In genomic region chr9:137303893-137304382, GRCh38 we compare ENCODE assay signal across 15 cellular contexts. TPM values are rescaled to one million over a fixed set of nuclear protein-coding genes. Genes with fewer than 3 reads are reported as not detected.
DNase-seq lines count a peak whose midpoint lies in the region; ATAC-seq and TF ChIP-seq lines count a peak whose summit lies in the region.
"Had no signal": no experiment of that assay in that cellular context is flagged by ENCODE, and none has a peak within 500 bp of the region (broad histone marks: within the 10 kb centered on the region; RNA-seq: fewer than 3 reads in every experiment).

No MANE protein-coding gene starts in this region.

- H4K5ac ChIP-seq in H9 (ENCODE audit: insufficient read length, low read depth, low read length): no peak overlapping the region

- H3K56ac ChIP-seq in H9 (ENCODE audit: insufficient read length, low read depth, low read length): no peak overlapping the region

- H3K79me2 ChIP-seq in H9 (ENCODE audit: insufficient read depth, low read length) (no peaks in the 10 kb centered on the region), osteoblast (ENCODE audit: insufficient read depth, low read length) (no peaks in the 10 kb centered on the region)

- no peak overlapping the region for H2BK20ac ChIP-seq in H9 (ENCODE audit: low read depth, low read length, poor library complexity, severe bottlenecking)

- DNase-seq in BE2C (peak; percentile 11), H9 (peak; percentile 31), epidermal melanocyte (ENCODE audit: insufficient read length, low spot score) (peak; percentile 51), osteoblast (ENCODE audit: insufficient read length, low spot score, missing footprints) (peak; percentile 80), osteocyte (ENCODE audit: extremely low spot score, unreplicated experiment) (no peak), HuH-7.5 (ENCODE audit: low spot score) (no peak)
- DNase-seq: effector CD4-positive, alpha-beta T cell; NCI-H146; NCI-H524 treated with DMSO at 0.1 percent for 48 hours; stimulated activated CD4-positive, alpha-beta T cell treated with anti-CD3 and anti-CD28 coated beads, Interleukin-2, amount 100 ng/mL, for 48 hours; stomach had no signal

- no peaks in the 10 kb centered on the region for H3K9me3 ChIP-seq in BE2C
- no peaks in the 10 kb centered on the region for H3K9me3 ChIP-seq in H9 (ENCODE audit: control insufficient read depth, low read depth, low read length)
- H3K9me3 ChIP-seq in osteoblast (ENCODE audit: low read depth, low read length): no peaks in the 10 kb centered on the region
- H3K9me3 ChIP-seq: gastroesophageal sphincter, stomach had no signal

- TF ChIP-seq CTCF in BE2C (IDR thresholded peaks at IDR 0.05; ENCODE audit: low read depth, low read length): no peak
- no peak for TF ChIP-seq CTCF in H9 (conservative IDR thresholded peaks at IDR 0.05)
- no peak for TF ChIP-seq CTCF in osteoblast (IDR thresholded peaks at IDR 0.05; ENCODE audit: extremely low read depth, low read depth, low read length)
- no peak for TF ChIP-seq CTCF in osteocyte (IDR thresholded peaks at IDR 0.05)

- H3K27me3 ChIP-seq in BE2C (no peaks in the 10 kb centered on the region), H9 (ENCODE audit: insufficient read depth, low read length) (no peaks in the 10 kb centered on the region; the same call in 1 of the 2 replicates), osteoblast (ENCODE audit: insufficient read depth, low read length) (peaks cover 22% of the 10 kb centered on the region)

- peaks cover 17 to 39% of the 10 kb centered on the region in 2 experiments for H3K4me1 Mint-ChIP-seq in H9
- peaks cover 15% of the 10 kb centered on the region for H3K4me1 Mint-ChIP-seq in osteocyte (ENCODE audit: unreplicated experiment)

- no peak overlapping the region for H3K4ac ChIP-seq in H9 (ENCODE audit: low read depth, low read length)

- H3K4me2 ChIP-seq in H9 (ENCODE audit: insufficient read depth, insufficient read length, low read length) (no peak overlapping the region), osteoblast (ENCODE audit: insufficient read depth, low read length) (no peak overlapping the region)

- H4K8ac ChIP-seq in H9 (replicated peaks; ENCODE audit: insufficient read length, low read depth, low read length): no peak overlapping the region

- H3T11ph ChIP-seq in H9 (ENCODE audit: low read length): no peak overlapping the region

- no peak overlapping the region for H3K9ac ChIP-seq in H9 (ENCODE audit: extremely low read depth, insufficient read length, low read length)

- no peak overlapping the region for H3K23ac ChIP-seq in H9 (ENCODE audit: insufficient read length, low read depth, low read length)

- H3K23me2 ChIP-seq in H9 (ENCODE audit: insufficient read length, low read depth, low read length, poor library complexity, severe bottlenecking): peaks cover 5% of the 10 kb centered on the region

- no peak overlapping the region for H3K18ac ChIP-seq in H9 (ENCODE audit: insufficient read length, low read depth, low read length)

- no peak overlapping the region for H2BK15ac ChIP-seq in H9 (ENCODE audit: low read depth, low read length)

- no peaks in the 10 kb centered on the region; the same call in 1 of the 2 replicates for H3K4me1 ChIP-seq in BE2C
- peaks cover 2% of the 10 kb centered on the region; the same call in 1 of the 2 replicates for H3K4me1 ChIP-seq in H9 (ENCODE audit: insufficient read depth, low read length)
- peaks cover 4% of the 10 kb centered on the region for H3K4me1 ChIP-seq in osteoblast (ENCODE audit: insufficient read depth, low read length)

- no peaks in the 10 kb centered on the region for H3K79me1 ChIP-seq in H9 (ENCODE audit: insufficient read depth, low read depth, low read length, poor library complexity, severe bottlenecking)

- no peak overlapping the region for H4K91ac ChIP-seq in H9 (ENCODE audit: insufficient read length, low read depth, low read length)

- peaks cover 19% of the 10 kb centered on the region for H3K27me3 Mint-ChIP-seq in H9 (ENCODE audit: low read depth)
- peaks cover 6% of the 10 kb centered on the region for H3K27me3 Mint-ChIP-seq in osteocyte (ENCODE audit: unreplicated experiment)

- H3K4me3 ChIP-seq in BE2C (ENCODE audit: low read depth, low read length) (no peak overlapping the region), osteoblast (ENCODE audit: insufficient read depth, low read length) (no peak overlapping the region)
- H3K4me3 ChIP-seq: gastroesophageal sphincter had no signal

- H3K27ac Mint-ChIP-seq in H9: no peak overlapping the region
- no peak overlapping the region for H3K27ac Mint-ChIP-seq in osteocyte (ENCODE audit: unreplicated experiment)

- H3K36me3 ChIP-seq in BE2C (no peaks in the 10 kb centered on the region), osteoblast (ENCODE audit: insufficient read depth, low read length) (no peaks in the 10 kb centered on the region)
- H3K36me3 ChIP-seq: gastroesophageal sphincter, stomach had no signal

- no CpG with 5 or more reads among the region's 22 CpGs for WGBS in H9 (ENCODE audit: extremely low coverage, insufficient read length, low lambda C conversion rate)

- ATAC-seq in HG02840 (IDR thresholded peaks at IDR 0.05; ENCODE audit: low FRiP score, unreplicated experiment): no peak
- ATAC-seq in HG03135 (IDR thresholded peaks at IDR 0.05; ENCODE audit: unreplicated experiment): no peak
- ATAC-seq: gastroesophageal sphincter, left lobe of liver had no signal

- H3K36me3 Mint-ChIP-seq in H9 (ENCODE audit: insufficient read depth in 1 of 3, low read depth in 3 of 3): peaks cover 0 to 2% (median 0%) of the 10 kb centered on the region in 3 experiments; a peak in 3 of 7 replicates
- no peaks in the 10 kb centered on the region for H3K36me3 Mint-ChIP-seq in osteocyte (ENCODE audit: unreplicated experiment)

- no peak overlapping the region for H2BK5ac ChIP-seq in H9 (ENCODE audit: insufficient read length, low read length)

- H2AFZ ChIP-seq in H9 (ENCODE audit: low read length) (no peak overlapping the region), osteoblast (ENCODE audit: low read length) (no peak overlapping the region)

- H2BK120ac ChIP-seq in H9 (ENCODE audit: low read depth, low read length, poor library complexity, severe bottlenecking): no peak overlapping the region

- no peak overlapping the region for H3K27ac ChIP-seq in H9 (ENCODE audit: insufficient read length, low read depth, low read length)
- H3K27ac ChIP-seq in osteoblast (ENCODE audit: low read depth, low read length): no peak overlapping the region

- peaks cover 0 to 2% of the 10 kb centered on the region in 2 experiments; a peak in 3 of 5 replicates for H3K9me3 Mint-ChIP-seq in H9
- no peaks in the 10 kb centered on the region for H3K9me3 Mint-ChIP-seq in osteocyte (ENCODE audit: unreplicated experiment)

- no peaks in the 10 kb centered on the region for H4K20me1 ChIP-seq in H9 (ENCODE audit: control insufficient read depth, insufficient read depth, insufficient read length)
- no peaks in the 10 kb centered on the region for H4K20me1 ChIP-seq in osteoblast (ENCODE audit: insufficient read depth, low read length)

- H2AK5ac ChIP-seq in H9 (ENCODE audit: insufficient read length, low read length): no peak overlapping the region

- H3K4me3 Mint-ChIP-seq in H9: no peak overlapping the region
- H3K4me3 Mint-ChIP-seq in osteocyte (ENCODE audit: unreplicated experiment): no peak overlapping the region

- H3K14ac ChIP-seq in H9 (ENCODE audit: insufficient read depth, low read length): no peak overlapping the region

- no peak overlapping the region for H2BK12ac ChIP-seq in H9 (ENCODE audit: insufficient read length, low read depth, low read length)

RNA-seq across cellular contexts. Expression of gene NRARP, which starts 1.9 kb away (rescaled TPM):
- 5.3 TPM for polyA plus RNA-seq in BE2C (2012; ENCODE audit: insufficient read depth, insufficient read length, low read depth)
- total RNA-seq in H9 (2021) (22.8 and 23.8 TPM in 2 replicates), osteoblast (under 0.01 TPM in 2 replicates), osteocyte (1.8 and 2.1 TPM in 2 replicates)

RNA-seq across cellular contexts. Expression of gene TOR4A, which starts 26.4 kb away (rescaled TPM):
- 9.9 TPM for polyA plus RNA-seq in BE2C (2012; ENCODE audit: insufficient read depth, insufficient read length, low read depth)
- 5.9 and 6.2 TPM in 2 replicates for total RNA-seq in H9 (2021)
- 0.29 and 2.5 TPM in 2 replicates for total RNA-seq in osteoblast
- total RNA-seq in osteocyte: 1.2 and 1.9 TPM in 2 replicates

RNA-seq across cellular contexts. Expression of gene NELFB, which starts 48.8 kb away (rescaled TPM):
- polyA plus RNA-seq in BE2C (2012; ENCODE audit: insufficient read depth, insufficient read length, low read depth): 204 TPM
- total RNA-seq in H9 (2021): 71.4 and 71.7 TPM in 2 replicates
- 46.0 and 47.4 TPM in 2 replicates for total RNA-seq in osteoblast
- 54.1 and 57.6 TPM in 2 replicates for total RNA-seq in osteocyte

RNA-seq across cellular contexts. Expression of gene STPG3, which starts 52.9 kb away (rescaled TPM):
- polyA plus RNA-seq in BE2C (2012; ENCODE audit: insufficient read depth, insufficient read length, low read depth): not detected
- total RNA-seq in H9 (2021): not detected in 2 replicates
- 0.36 TPM in 1 of 2 replicates, not detected in the other for total RNA-seq in osteoblast
- 0.50 and 0.78 TPM in 2 replicates for total RNA-seq in osteocyte
- total RNA-seq: gastroesophageal sphincter, left lobe of liver, stomach had no signal
- polyA plus RNA-seq: stomach had no signal

Comparison
In these comparisons a context has a peak if more than half of its experiments do, and no peak if none do; other contexts are left out.
1. DNase-seq: peak in BE2C (single experiment), H9 (single experiment), epidermal melanocyte (single experiment) and osteoblast (single experiment); none in osteocyte (single experiment) and HuH-7.5 (single experiment).